In genomic region chr2:151766421-151767153, GRCh38 we compare ENCODE assay signal across 7 cellular contexts. TPM values are rescaled to one million over a fixed set of nuclear protein-coding genes. Genes with fewer than 3 reads are reported as not detected.
DNase-seq lines count a peak whose midpoint lies in the region; ATAC-seq and TF ChIP-seq lines count a peak whose summit lies in the region.

No MANE protein-coding gene starts in this region.

- H3K36me3 Mint-ChIP-seq in natural killer cell, result no peaks in the 10 kb centered on the region

- no peak for TF ChIP-seq CTCF in natural killer cell (IDR thresholded peaks at IDR 0.05)

- peak; percentile 79 for ATAC-seq in GM18868 (IDR thresholded peaks at IDR 0.05; ENCODE audit: unreplicated experiment)
- peak; percentile 44 for ATAC-seq in GM21717 (IDR thresholded peaks at IDR 0.05; ENCODE audit: unreplicated experiment)
- ATAC-seq in HG03575 (IDR thresholded peaks at IDR 0.05; ENCODE audit: extremely low read depth, insufficient number of reproducible peaks, low FRiP score, unreplicated experiment), result peak; percentile 36
- ATAC-seq in natural killer cell, result peak in 2 of 3 donors; percentile 60 to 66

- H3K4me3 Mint-ChIP-seq in natural killer cell, result peak overlapping the region; percentile 58

- DNase-seq in natural killer cell (no peak), anterior cingulate cortex (lab: John Stamatoyannopoulos, UW) (no peak), NOMO-1 treated with DMSO at 0.1 percent for 48 hours (lab: John Stamatoyannopoulos, UW; ENCODE audit: unreplicated experiment) (no peak)
- no peak for DNase-seq in activated CD4-positive, alpha-beta T cell treated with anti-CD3 and anti-CD28 coated beads, Interleukin-2, amount 50 U/mL, for 1 hour

- peaks cover 43 to 47% of the 10 kb centered on the region in 2 donors for H3K4me1 Mint-ChIP-seq in natural killer cell

- H3K27me3 Mint-ChIP-seq in natural killer cell (ENCODE audit: low read depth in 2 of 2), result no peaks in the 10 kb centered on the region

- H3K9me3 Mint-ChIP-seq in natural killer cell, result peaks cover 0 to 3% of the 10 kb centered on the region in 2 donors

- intact Hi-C loops in natural killer cell (cut with micrococcal nuclease), result no loop called here

- H3K27ac Mint-ChIP-seq in natural killer cell, result peak overlapping the region; percentile 83 to 89

RNA-seq across cellular contexts. Expression of gene NEB, which starts 32.3 kb away (rescaled TPM):
- total RNA-seq in natural killer cell, result 1 to 10 TPM; 5.0 to 5.7 (median 5.4) TPM
